In genomic region chr16:89523680-89524344, GRCh38 we compare ENCODE assay signal across 19 cellular contexts. TPM values are rescaled to one million over a fixed set of nuclear protein-coding genes. Genes with fewer than 3 reads are reported as not detected.
"Had no signal": no experiment of that assay in that cellular context is flagged by ENCODE, and none has a peak within 500 bp of the region (broad histone marks: within the 10 kb centered on the region; RNA-seq: fewer than 3 reads in every experiment).

No MANE protein-coding gene starts in this region.

- H3K27me3 ChIP-seq: breast epithelium, neutrophil, tibial nerve, vagina had no signal

- H3K4me1 ChIP-seq: breast epithelium, tibial nerve, vagina had no signal

- H3K4me3 ChIP-seq: breast epithelium, tibial nerve, vagina had no signal

- H3K27ac ChIP-seq: breast epithelium, neutrophil, tibial nerve, vagina had no signal

- ATAC-seq: activated CD8-positive, alpha-beta T cell treated with anti-CD3 and anti-CD28 coated beads, Interleukin-2, amount 10 ng/mL, durations not matched to agents 7 days and 5 days; activated T-cell treated with anti-CD3 and anti-CD28 coated beads, Interleukin-2, amount 50 U/mL, for 4 hours; naive thymus-derived CD8-positive, alpha-beta T cell; stimulated activated naive CD8-positive, alpha-beta T cell treated with anti-CD3 and anti-CD28 coated beads, Interleukin-15, Interleukin-2, amounts not matched to agents 100 U/mL and 50 U/mL, for 24 hours had no signal

- H3K9me3 ChIP-seq: breast epithelium, neutrophil, tibial nerve, vagina had no signal

- DNase-seq: activated CD4-positive, alpha-beta T cell treated with anti-CD3 and anti-CD28 coated beads, Interleukin-2, amount 10 ng/mL, durations not matched to agents 7 days and 5 days; activated CD8-positive, alpha-beta T cell treated with anti-CD3 and anti-CD28 coated beads, Interleukin-2, amount 10 ng/mL, durations not matched to agents 7 days and 5 days; activated effector memory CD4-positive, alpha-beta T cell treated with anti-CD3 and anti-CD28 coated beads, Interleukin-2, amount 50 U/mL, for 16 hours; activated T-cell treated with anti-CD3 and anti-CD28 coated beads, Interleukin-2, amount 50 U/mL, for 4 hours; cerebellar nuclear complex; cortex of kidney; effector CD4-positive, alpha-beta T cell; glutamatergic neuron; naive thymus-derived CD8-positive, alpha-beta T cell; retina; stimulated activated CD4-positive, alpha-beta T cell treated with anti-CD3 and anti-CD28 coated beads, Interleukin-2, amount 100 ng/mL, for 24 hours; stimulated activated naive CD8-positive, alpha-beta T cell treated with anti-CD3 and anti-CD28 coated beads, Interleukin-15, Interleukin-2, amounts not matched to agents 100 U/mL and 50 U/mL, for 24 hours; substantia nigra; T1000 had no signal

RNA-seq across cellular contexts. Expression of gene CPNE7, which starts 51.7 kb away (rescaled TPM):
- total RNA-seq: skeletal muscle tissue had no signal
